ENCODE assay signal across 16 cellular contexts in genomic region chr19:35657904-35658700, GRCh38. TPM values are rescaled to one million over a fixed set of nuclear protein-coding genes. Genes with fewer than 3 reads are reported as not detected.
DNase-seq lines count a peak whose midpoint lies in the region; ATAC-seq and TF ChIP-seq lines count a peak whose summit lies in the region.
"Had no signal": no experiment of that assay in that cellular context is flagged by ENCODE, and none has a peak within 500 bp of the region (broad histone marks: within the 10 kb centered on the region; RNA-seq: fewer than 3 reads in every experiment).

No MANE protein-coding gene starts in this region.

- DNase-seq in AG10803 (ENCODE audit: low read depth) (no peak), foreskin keratinocyte (no peak), MM.1S (no peak), aorta (no peak), hepatic stellate cell (ENCODE audit: low spot score) (no peak)
- no peak for DNase-seq in NK-92 treated with Interleukin-12 subunit alpha and Interleukin-12 subunit beta, amount 100 ng/mL, for 24 hours (lab: John Stamatoyannopoulos, UW)
- DNase-seq: activated naive CD4-positive, alpha-beta T cell treated with anti-CD3 and anti-CD28 coated beads, Interleukin-2, amount 10 ng/mL, durations not matched to agents 7 days and 5 days; NCI-H1048; NCI-H226; stimulated activated CD4-positive, alpha-beta T cell treated with anti-CD3 and anti-CD28 coated beads, Interleukin-2, amount 100 ng/mL, for 24 hours had no signal

- H3K79me2 ChIP-seq in MM.1S (ENCODE audit: low read length), result peaks cover 8% of the 10 kb centered on the region; the same call in 1 of the 2 replicates

- H4K20me1 ChIP-seq in MM.1S (ENCODE audit: insufficient read depth, low read length), result no peaks in the 10 kb centered on the region

- H3F3A ChIP-seq in MM.1S (ENCODE audit: insufficient read depth, low read length), result no peaks in the 10 kb centered on the region

- H3K4me3 ChIP-seq in AG10803 (ENCODE audit: low read length) (no peak overlapping the region), WI38 (ENCODE audit: low read depth, low read length) (no peak overlapping the region), MM.1S (ENCODE audit: low read length) (no peak overlapping the region), aorta (ENCODE audit: low read length in 2 of 2) (no peak overlapping the region)
- H3K4me3 ChIP-seq: coronary artery had no signal

- H3K4me1 ChIP-seq in foreskin keratinocyte, result no peaks in the 10 kb centered on the region
- no peaks in the 10 kb centered on the region for H3K4me1 ChIP-seq in MM.1S (ENCODE audit: low read length)
- no peaks in the 10 kb centered on the region for H3K4me1 ChIP-seq in aorta (ENCODE audit: control insufficient read depth in 1 of 2, insufficient read depth in 2 of 2, low read length in 2 of 2)

- ATAC-seq in foreskin keratinocyte (no peak), aorta (ENCODE audit: low FRiP score) (no peak)

- no peak overlapping the region for H3K27ac ChIP-seq in foreskin keratinocyte
- no peak overlapping the region for H3K27ac ChIP-seq in MM.1S (ENCODE audit: low read length)
- H3K27ac ChIP-seq in aorta (ENCODE audit: low read depth in 1 of 2, low read length in 2 of 2), result no peak overlapping the region
- H3K27ac ChIP-seq: coronary artery had no signal

- WGBS in aorta, 2 donors, result 90% methylated on average over 15 of the region's 15 CpGs

- 0 out of 2 replicates have a peak, but pooled peaks have one; percentile 1 for TF ChIP-seq CTCF in AG10803 (conservative IDR thresholded peaks at IDR 0.05; ENCODE audit: low read length)
- TF ChIP-seq CTCF in GM12874 (IDR thresholded peaks at IDR 0.05; ENCODE audit: insufficient read depth, low read depth, low read length), result peak; percentile 26; the same call in 1 of the 2 replicates
- peak; percentile 26; the same call in 1 of the 2 replicates for TF ChIP-seq CTCF in WI38 (IDR thresholded peaks at IDR 0.05; ENCODE audit: low read depth, low read length)
- peak; percentile 14 for TF ChIP-seq CTCF in foreskin keratinocyte (conservative IDR thresholded peaks at IDR 0.05)
- no peak for TF ChIP-seq CTCF in MM.1S (IDR thresholded peaks at IDR 0.05; ENCODE audit: low read length)

- no peak overlapping the region for H3K4me2 ChIP-seq in MM.1S (ENCODE audit: low read depth, low read length)

- intact Hi-C loops in aorta (cut with DNase I), result no loop called here

- 0 out of 2 replicates have a peak, but pooled peaks cover 7% of the 10 kb centered on the region for H3K36me3 ChIP-seq in MM.1S (replicated peaks; ENCODE audit: insufficient read depth, low read length)
- peaks cover 2 to 13% of the 10 kb centered on the region in 2 donors for H3K36me3 ChIP-seq in aorta (ENCODE audit: control insufficient read depth in 1 of 2, insufficient read depth in 2 of 2, low read length in 1 of 2)

- H3K27me3 ChIP-seq in foreskin keratinocyte (no peaks in the 10 kb centered on the region), MM.1S (replicated peaks; ENCODE audit: insufficient read depth, low read length) (no peaks in the 10 kb centered on the region), aorta (ENCODE audit: control insufficient read depth in 1 of 2, insufficient read depth in 2 of 2, low read length in 1 of 2) (no peaks in the 10 kb centered on the region)

- H3K9me2 ChIP-seq in MM.1S (replicated peaks; ENCODE audit: insufficient read depth, low read length), result no peaks in the 10 kb centered on the region

- H3K9me3 ChIP-seq in MM.1S (replicated peaks; ENCODE audit: insufficient read depth, low read length) (no peaks in the 10 kb centered on the region), aorta (ENCODE audit: control insufficient read depth, low read length) (no peaks in the 10 kb centered on the region)

- H3K9ac ChIP-seq in MM.1S (ENCODE audit: low read length), result no peak overlapping the region

- no peak overlapping the region for H2AFZ ChIP-seq in MM.1S (ENCODE audit: low read length)

RNA-seq across cellular contexts. Expression of gene UPK1A, which starts 8.2 kb away (rescaled TPM):
- total RNA-seq in foreskin keratinocyte, result not detected in 2 replicates
- polyA plus RNA-seq in foreskin keratinocyte, result 0.07 TPM in 1 of 2 replicates, not detected in the other
- total RNA-seq in aorta, result not detected
- 1 to 10 TPM in 1 of 2 donors, under 1 TPM in 1; 0.54 to 1.5 TPM for polyA plus RNA-seq in aorta
- total RNA-seq: frontal cortex had no signal
- polyA plus RNA-seq: CD14-positive monocyte had no signal

RNA-seq across cellular contexts. Expression of gene COX6B1, which starts 10.0 kb away (rescaled TPM):
- total RNA-seq in foreskin keratinocyte (440 and 488 TPM in 2 replicates), aorta (100 to 1,000 TPM; 196 to 216 TPM)
- polyA plus RNA-seq in foreskin keratinocyte (765 and 815 TPM in 2 replicates), aorta (100 to 1,000 TPM; 502 to 730 TPM)

RNA-seq across cellular contexts. Expression of gene ETV2, which starts 16.6 kb away (rescaled TPM):
- total RNA-seq in foreskin keratinocyte (0.71 and 0.82 TPM in 2 replicates), aorta (1 to 10 TPM in 1 of 2 donors, under 1 TPM in 1; 0.62 to 1.2 TPM)
- polyA plus RNA-seq in foreskin keratinocyte (1.7 and 2.0 TPM in 2 replicates), aorta (1 to 10 TPM in 1 of 2 donors, under 1 TPM in 1; 0.46 to 1.9 TPM)
- total RNA-seq: T-helper 1 cell treated with Interleukin-12 subunit alpha and Interleukin-12 subunit beta and Interleukin-4 antibody, amounts not matched to agents 30 ng/mL and 1 ng/mL, for 36 hours had no signal

RNA-seq across cellular contexts. Expression of gene RBM42, which starts 29.3 kb away (rescaled TPM):
- total RNA-seq in foreskin keratinocyte (74.8 and 76.2 TPM in 2 replicates), aorta (10 to 100 TPM; 53.7 to 62.0 TPM)
- polyA plus RNA-seq in foreskin keratinocyte (95.0 and 97.4 TPM in 2 replicates), aorta (10 to 100 TPM; 41.8 to 66.8 TPM)

RNA-seq across cellular contexts. Expression of gene HAUS5, which starts 45.6 kb away (rescaled TPM):
- total RNA-seq in foreskin keratinocyte, result 14.5 and 18.8 TPM in 2 replicates
- polyA plus RNA-seq in foreskin keratinocyte, result 16.2 and 17.0 TPM in 2 replicates
- 10 to 100 TPM in 1 of 2 donors, 1 to 10 TPM in 1; 5.3 to 10.5 TPM for total RNA-seq in aorta
- polyA plus RNA-seq in aorta, result 10 to 100 TPM in 1 of 2 donors, 1 to 10 TPM in 1; 2.9 to 17.5 TPM
